In genomic region chrX:99468993-99469392, GRCh38 we compare ENCODE assay signal across 27 cellular contexts.
"Had no signal": no experiment of that assay in that cellular context is flagged by ENCODE, and none has a peak within 500 bp of the region (broad histone marks: within the 10 kb centered on the region; RNA-seq: fewer than 3 reads in every experiment).

No MANE protein-coding gene starts in this region.

- H3K4me3 ChIP-seq: stomach, suprapubic skin, testis, thoracic aorta, thyroid gland, tibial artery, tibial nerve, transverse colon, upper lobe of left lung, upper lobe of right lung, uterus, vagina had no signal

- DNase-seq: stimulated activated CD4-positive, alpha-beta T cell treated with anti-CD3 and anti-CD28 coated beads, Interleukin-2, amount 100 ng/mL, for 48 hours; stimulated activated CD4-positive, alpha-beta T cell treated with anti-CD3 and anti-CD28 coated beads, Interleukin-4, amount 100 ng/mL, for 1 hour; stimulated activated CD4-positive, alpha-beta T cell treated with anti-CD3 and anti-CD28 coated beads, Interleukin-4, amount 100 ng/mL, for 24 hours; stimulated activated CD4-positive, alpha-beta T cell treated with anti-CD3 and anti-CD28 coated beads, Interleukin-4, amount 100 ng/mL, for 4 hours; stimulated activated CD8-positive, alpha-beta memory T cell treated with anti-CD3 and anti-CD28 coated beads, Interleukin-4, amount 100 ng/mL, for 48 hours; stimulated activated naive B cell treated with anti-CD40 and anti-IgM and Interleukin-4, amounts not matched to agents 10 μg/mL and 1 μg/mL and 100 μg/mL, for 72 hours; stimulated activated naive CD4-positive, alpha-beta T cell; stimulated activated naive CD4-positive, alpha-beta T cell treated with Interleukin-2 at 50 U/mL for 16 hours; stimulated activated naive CD8-positive, alpha-beta T cell treated with anti-CD3 and anti-CD28 coated beads, Interleukin-15, amount 100 ng/mL, for 72 hours; stimulated activated naive CD8-positive, alpha-beta T cell treated with anti-CD3 and anti-CD28 coated beads, Interleukin-15, Interleukin-2, amounts not matched to agents 100 U/mL and 50 U/mL, for 24 hours; stomach; substantia nigra; testis; thyroid gland; tibial artery; transverse colon; trophoblast cell; upper lobe of left lung; upper lobe of right lung; uterus had no signal

- ATAC-seq: stimulated activated effector memory CD8-positive, alpha-beta T cell treated with anti-CD3 and anti-CD28 coated beads, Interleukin-12 subunit alpha, Interleukin-12 subunit beta, amount 100 ng/mL, for 72 hours; stimulated activated memory B cell treated with anti-CD40 and anti-IgM and Interleukin-4, amounts not matched to agents 10 μg/mL and 1 μg/mL and 100 μg/mL, for 72 hours; stimulated activated naive B cell treated with anti-CD40 and anti-IgM and Interleukin-4, amounts not matched to agents 10 μg/mL and 1 μg/mL and 100 μg/mL, for 72 hours; stimulated activated naive CD8-positive, alpha-beta T cell treated with anti-CD3 and anti-CD28 coated beads, Interleukin-15, amount 100 ng/mL, for 72 hours; stimulated activated naive CD8-positive, alpha-beta T cell treated with anti-CD3 and anti-CD28 coated beads, Interleukin-15, Interleukin-2, amounts not matched to agents 100 U/mL and 50 U/mL, for 24 hours; upper lobe of right lung had no signal

- H3K9me3 ChIP-seq: suprapubic skin, testis, thoracic aorta, thyroid gland, tibial artery, tibial nerve, transverse colon, upper lobe of left lung, upper lobe of right lung, uterus, vagina had no signal

- H3K36me3 ChIP-seq: stomach, suprapubic skin, thoracic aorta, thyroid gland, tibial artery, tibial nerve, transverse colon, upper lobe of left lung, upper lobe of right lung, uterus, vagina had no signal

- FAIRE-seq: urothelium cell line had no signal

- H3K27me3 ChIP-seq: suprapubic skin, testis, thyroid gland, tibial artery, tibial nerve, transverse colon, upper lobe of left lung, upper lobe of right lung, vagina had no signal

- H3K27ac ChIP-seq: stomach, suprapubic skin, testis, thoracic aorta, thyroid gland, tibial artery, tibial nerve, transverse colon, upper lobe of left lung, upper lobe of right lung, uterus, vagina had no signal

- H3K4me1 ChIP-seq: stomach, suprapubic skin, testis, thyroid gland, tibial artery, tibial nerve, transverse colon, upper lobe of left lung, upper lobe of right lung, uterus, vagina had no signal
